Comparison of ENCODE assay signal across 30 cellular contexts in the genomic region with DNA sequence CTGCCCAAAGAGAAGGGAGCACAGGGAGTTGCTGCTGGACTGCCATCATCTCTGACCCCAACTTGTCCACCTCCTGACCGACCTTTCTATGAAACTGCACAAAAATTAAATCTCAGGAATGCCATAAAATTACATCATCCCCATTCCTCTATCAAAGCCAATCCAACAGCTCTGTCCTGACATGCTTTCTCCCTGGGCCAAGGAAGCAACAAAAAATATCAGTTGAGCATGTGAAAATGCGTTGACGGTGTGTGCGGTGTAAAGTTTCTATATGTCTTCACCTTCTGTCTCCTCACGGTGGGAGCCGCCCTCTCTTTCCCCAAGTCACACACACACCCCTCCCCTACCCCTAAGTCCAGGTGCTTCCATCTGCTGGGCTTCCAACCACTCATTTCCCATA.
"Had no signal": no experiment of that assay in that cellular context is flagged by ENCODE, and none has a peak within 500 bp of the region (broad histone marks: within the 10 kb centered on the region; RNA-seq: fewer than 3 reads in every experiment).

No MANE protein-coding gene starts in this region.

- H3K36me3 Mint-ChIP-seq: activated naive CD4-positive, alpha-beta T cell treated with anti-CD3 and anti-CD28 coated beads, Interleukin-2, amount 50 U/mL, for 72 hours; IgD-negative memory B cell had no signal

- H3K27ac ChIP-seq: KMS-11, Peyer's patch had no signal

- H3K27me3 ChIP-seq: MG63, Peyer's patch had no signal

- H3K9me3 ChIP-seq: MG63, Peyer's patch had no signal

- H3K27me3 Mint-ChIP-seq: activated B cell treated with CpG ODN at 0.5 μM for 24 hours had no signal

- DNase-seq: activated B cell treated with CpG ODN at 0.5 μM for 24 hours; activated CD4-positive, alpha-beta T cell treated with anti-CD3 and anti-CD28 coated beads for 1 hour; activated CD4-positive, alpha-beta T cell treated with anti-CD3 and anti-CD28 coated beads, Interleukin-2, amount 10 ng/mL, durations not matched to agents 24 days and 14 days; activated CD4-positive, alpha-beta T cell treated with anti-CD3 and anti-CD28 coated beads, Interleukin-2, amount 50 U/mL, for 48 hours; activated CD8-positive, alpha-beta memory T cell treated with anti-CD3 and anti-CD28 coated beads for 24 hours; activated effector memory CD4-positive, alpha-beta T cell treated with anti-CD3 and anti-CD28 coated beads, Interleukin-2, amount 50 U/mL, for 16 hours; activated naive CD4-positive, alpha-beta T cell treated with Interleukin-2 at 50 U/mL for 16 hours; activated naive CD8-positive, alpha-beta T cell treated with anti-CD3 and anti-CD28 coated beads, Interleukin-2, amount 50 U/mL, for 24 hours; activated T-cell treated with anti-CD3 and anti-CD28 coated beads, Interleukin-2, amount 50 U/mL, for 4 hours; amygdala; central memory CD4-positive, alpha-beta T cell; MG63; MV-4-11; NCI-H1092 treated with DMSO at 0.1 percent for 48 hours; NCI-H1417 treated with DMSO at 0.1 percent for 48 hours; NCI-H1694; NCI-H2029; NCI-H2107; NCI-H2171 treated with DMSO at 0.1 percent for 48 hours; NCI-H226; NCI-H510A; NCI-H526 treated with DMSO at 0.1 percent for 48 hours; NCI-H82; Peyer's patch; SHP77 treated with DMSO at 0.1 percent for 48 hours; T-helper 2 cell; T1000 had no signal

- H3K9me3 Mint-ChIP-seq: activated B cell treated with CpG ODN at 0.5 μM for 24 hours; activated naive CD8-positive, alpha-beta T cell treated with anti-CD3 and anti-CD28 coated beads, Interleukin-2, amount 50 U/mL, for 24 hours; activated T-cell treated with anti-CD3 and anti-CD28 coated beads, Interleukin-2, amount 50 U/mL, for 4 hours; IgD-negative memory B cell had no signal

- ATAC-seq: activated naive CD4-positive, alpha-beta T cell treated with anti-CD3 and anti-CD28 coated beads, Interleukin-2, amount 50 U/mL, for 72 hours; activated naive CD8-positive, alpha-beta T cell treated with anti-CD3 and anti-CD28 coated beads, Interleukin-2, amount 50 U/mL, for 24 hours; activated T-cell treated with anti-CD3 and anti-CD28 coated beads, Interleukin-2, amount 50 U/mL, for 4 hours had no signal

- H3K36me3 ChIP-seq: MG63, Peyer's patch had no signal

- H3K4me3 ChIP-seq: MG63, Peyer's patch had no signal

- H3K4me3 Mint-ChIP-seq: activated B cell treated with CpG ODN at 0.5 μM for 24 hours; activated CD4-positive, alpha-beta T cell treated with anti-CD3 and anti-CD28 coated beads, Interleukin-2, amount 10 ng/mL, durations not matched to agents 24 days and 14 days; activated naive CD8-positive, alpha-beta T cell treated with anti-CD3 and anti-CD28 coated beads, Interleukin-2, amount 50 U/mL, for 24 hours; activated T-cell treated with anti-CD3 and anti-CD28 coated beads, Interleukin-2, amount 50 U/mL, for 4 hours had no signal

- H3K27ac Mint-ChIP-seq: activated B cell treated with CpG ODN at 0.5 μM for 24 hours; activated CD4-positive, alpha-beta T cell treated with anti-CD3 and anti-CD28 coated beads, Interleukin-2, amount 10 ng/mL, durations not matched to agents 24 days and 14 days; activated naive CD4-positive, alpha-beta T cell treated with anti-CD3 and anti-CD28 coated beads, Interleukin-2, amount 50 U/mL, for 72 hours; activated naive CD8-positive, alpha-beta T cell treated with anti-CD3 and anti-CD28 coated beads, Interleukin-2, amount 50 U/mL, for 24 hours; IgD-negative memory B cell had no signal

- H3K9ac ChIP-seq: KMS-11 had no signal

- H3K4me2 ChIP-seq: KMS-11 had no signal
